Comparison of ENCODE assay signal across 11 cellular contexts in genomic region chr6:3294921-3295871, GRCh38. TPM values are rescaled to one million over a fixed set of nuclear protein-coding genes. Genes with fewer than 3 reads are reported as not detected.
DNase-seq lines count a peak whose midpoint lies in the region; ATAC-seq and TF ChIP-seq lines count a peak whose summit lies in the region.
"Had no signal": no experiment of that assay in that cellular context is flagged by ENCODE, and none has a peak within 500 bp of the region (broad histone marks: within the 10 kb centered on the region; RNA-seq: fewer than 3 reads in every experiment).

No MANE protein-coding gene starts in this region.

- no peaks in the 10 kb centered on the region for H3K36me3 ChIP-seq in brain microvascular endothelial cell (replicated peaks)

- H3K4me3 ChIP-seq in brain microvascular endothelial cell (ENCODE audit: low read depth, low read length): no peak overlapping the region

- H3K4me3 Mint-ChIP-seq in effector memory CD8-positive, alpha-beta T cell: no peak overlapping the region

- in situ Hi-C loops in brain microvascular endothelial cell (cut with HindIII; ENCODE audit: low pct_ligation_motif_present, low sequenced_read_pairs): no loop called here

- H3K27ac ChIP-seq in brain microvascular endothelial cell: no peak overlapping the region

- TF ChIP-seq CTCF in brain microvascular endothelial cell (IDR thresholded peaks at IDR 0.05; ENCODE audit: low read depth, low read length, missing control alignments): peak; percentile 10

- H3K9me3 Mint-ChIP-seq in effector memory CD8-positive, alpha-beta T cell: no peaks in the 10 kb centered on the region

- DNase-seq in COR-L47 (lab: John Stamatoyannopoulos, UW): peak; percentile 22
- DNase-seq in NCI-H1105 treated with DMSO at 0.1 percent for 48 hours (lab: John Stamatoyannopoulos, UW): peak; percentile 75
- no peak for DNase-seq in brain microvascular endothelial cell
- DNase-seq in myocyte (ENCODE audit: low read depth): peak; percentile 83
- no peak for DNase-seq in foreskin melanocyte
- no peak for DNase-seq in activated CD4-positive, alpha-beta T cell treated with anti-CD3 and anti-CD28 coated beads, Interleukin-2, amount 50 U/mL, for 48 hours
- DNase-seq in effector memory CD8-positive, alpha-beta T cell: no peak
- DNase-seq: activated CD8-positive, alpha-beta memory T cell treated with anti-CD3 and anti-CD28 coated beads, Interleukin-2, amount 50 U/mL, for 4 hours; left cardiac atrium; stimulated activated CD4-positive, alpha-beta T cell treated with anti-CD3 and anti-CD28 coated beads, Interleukin-4, amount 100 ng/mL, for 24 hours had no signal

- no peak overlapping the region for H3K27ac Mint-ChIP-seq in effector memory CD8-positive, alpha-beta T cell

- H3K36me3 Mint-ChIP-seq in effector memory CD8-positive, alpha-beta T cell (ENCODE audit: insufficient read depth): no peaks in the 10 kb centered on the region

- H3K4me1 Mint-ChIP-seq in effector memory CD8-positive, alpha-beta T cell (ENCODE audit: low read depth in 2 of 2): no peaks in the 10 kb centered on the region

- H3K27me3 Mint-ChIP-seq in effector memory CD8-positive, alpha-beta T cell: peaks cover 42 to 43% of the 10 kb centered on the region in 2 donors

- no peak for ATAC-seq in effector memory CD8-positive, alpha-beta T cell (replicated peaks)
- ATAC-seq in GM21717 (IDR thresholded peaks at IDR 0.05; ENCODE audit: unreplicated experiment): no peak

- H3K27me3 ChIP-seq in brain microvascular endothelial cell (replicated peaks): no peaks in the 10 kb centered on the region

RNA-seq across cellular contexts. Expression of gene PSMG4, which starts 36.4 kb away (rescaled TPM):
- total RNA-seq in myocyte: 16.8 and 43.0 TPM in 2 replicates
- 29.4 TPM for polyA plus RNA-seq in myocyte (2012)

Comparison
In these comparisons a context has a peak if more than half of its experiments do, and no peak if none do; other contexts are left out.
1. DNase-seq: peak in COR-L47 (single experiment), NCI-H1105 treated with DMSO at 0.1 percent for 48 hours (single experiment) and myocyte (single experiment); none in brain microvascular endothelial cell (single experiment), foreskin melanocyte (single experiment), activated CD4-positive, alpha-beta T cell treated with anti-CD3 and anti-CD28 coated beads, Interleukin-2, amount 50 U/mL, for 48 hours (0 of 2) and effector memory CD8-positive, alpha-beta T cell (0 of 3).